In genomic region chr3:36701249-36701572, GRCh38 we compare ENCODE assay signal across 17 cellular contexts.
DNase-seq lines count a peak whose midpoint lies in the region; ATAC-seq and TF ChIP-seq lines count a peak whose summit lies in the region.
"Had no signal": no experiment of that assay in that cellular context is flagged by ENCODE, and none has a peak within 500 bp of the region (broad histone marks: within the 10 kb centered on the region; RNA-seq: fewer than 3 reads in every experiment).

No MANE protein-coding gene starts in this region.

- H3K9ac ChIP-seq in Karpas-422 (ENCODE audit: low read length) = no peak overlapping the region
- H3K9ac ChIP-seq: BLaER1, parathyroid adenoma had no signal

- TF ChIP-seq CTCF in RWPE2 (IDR thresholded peaks at IDR 0.05; ENCODE audit: poor library complexity, severe bottlenecking) = peak; percentile 65
- no peak for TF ChIP-seq CTCF in foreskin keratinocyte (conservative IDR thresholded peaks at IDR 0.05)

- no peaks in the 10 kb centered on the region for H3K27me3 ChIP-seq in ACC112 (ENCODE audit: insufficient read depth, low read length)
- H3K27me3 ChIP-seq in Karpas-422 (ENCODE audit: low read length) = no peaks in the 10 kb centered on the region
- no peaks in the 10 kb centered on the region for H3K27me3 ChIP-seq in RWPE2 (ENCODE audit: insufficient read depth, poor library complexity, severe bottlenecking)
- no peaks in the 10 kb centered on the region for H3K27me3 ChIP-seq in foreskin keratinocyte
- H3K27me3 ChIP-seq: BLaER1, right atrium auricular region, transverse colon had no signal

- H3K9me3 ChIP-seq in Karpas-422 (ENCODE audit: low read length) (no peaks in the 10 kb centered on the region), RWPE2 (ENCODE audit: severe bottlenecking) (no peaks in the 10 kb centered on the region)
- H3K9me3 ChIP-seq: BLaER1, right atrium auricular region, transverse colon had no signal

- H3K27ac ChIP-seq in ACC112 (ENCODE audit: low read depth, low read length) (peak overlapping the region; percentile 18; the same call in 1 of the 2 replicates), Karpas-422 (ENCODE audit: low read length) (no peak overlapping the region), RWPE2 (ENCODE audit: poor library complexity, severe bottlenecking) (no peak overlapping the region), foreskin keratinocyte (peak overlapping the region; percentile 17)
- H3K27ac ChIP-seq: BLaER1, dorsolateral prefrontal cortex, parathyroid adenoma, right atrium auricular region, transverse colon had no signal

- H3K36me3 ChIP-seq in ACC112 (ENCODE audit: insufficient read depth, low read length) (no peaks in the 10 kb centered on the region), Karpas-422 (ENCODE audit: insufficient read depth, low read length) (no peaks in the 10 kb centered on the region), RWPE2 (ENCODE audit: low read depth) (no peaks in the 10 kb centered on the region)
- H3K36me3 ChIP-seq: BLaER1, right atrium auricular region, transverse colon had no signal

- H3K9me2 ChIP-seq in Karpas-422 (replicated peaks; ENCODE audit: insufficient read depth, low read length) = no peaks in the 10 kb centered on the region

- no peak overlapping the region for H2AFZ ChIP-seq in ACC112 (ENCODE audit: low read length, unreplicated experiment)
- no peak overlapping the region for H2AFZ ChIP-seq in Karpas-422 (ENCODE audit: low read length)
- H2AFZ ChIP-seq: parathyroid adenoma had no signal

- ATAC-seq in RWPE2 (ENCODE audit: low read depth) = no peak
- ATAC-seq in foreskin keratinocyte = no peak
- no peak for ATAC-seq in HG03457 (IDR thresholded peaks at IDR 0.05; ENCODE audit: unreplicated experiment)
- ATAC-seq in HG02763 (IDR thresholded peaks at IDR 0.05; ENCODE audit: unreplicated experiment) = no peak

- H4K20me1 ChIP-seq in Karpas-422 (ENCODE audit: insufficient read depth, low read depth, low read length) = no peaks in the 10 kb centered on the region
- H4K20me1 ChIP-seq: BLaER1 had no signal

- H3K4me2 ChIP-seq in Karpas-422 (ENCODE audit: low read depth, low read length, poor library complexity, severe bottlenecking) = peak overlapping the region; percentile 32
- H3K4me2 ChIP-seq: BLaER1 had no signal

- H3K4me1 ChIP-seq in ACC112 (ENCODE audit: control insufficient read depth, insufficient read depth, low read length, unreplicated experiment) (peaks cover 16% of the 10 kb centered on the region), Karpas-422 (ENCODE audit: low read length) (peaks cover 10% of the 10 kb centered on the region), RWPE2 (ENCODE audit: insufficient read depth, poor library complexity, severe bottlenecking) (peaks cover 7% of the 10 kb centered on the region), foreskin keratinocyte (peaks cover 5% of the 10 kb centered on the region)
- H3K4me1 ChIP-seq: BLaER1, right atrium auricular region, transverse colon had no signal

- H3K79me2 ChIP-seq in ACC112 (ENCODE audit: control insufficient read depth, insufficient read depth, low read length, unreplicated experiment) (no peaks in the 10 kb centered on the region), Karpas-422 (ENCODE audit: low read length) (no peaks in the 10 kb centered on the region)
- H3K79me2 ChIP-seq: parathyroid adenoma had no signal

- no peak for DNase-seq in Karpas-422
- DNase-seq in RWPE2 (ENCODE audit: low spot score) = no peak
- no peak for DNase-seq in foreskin keratinocyte
- DNase-seq in activated naive CD4-positive, alpha-beta T cell treated with Interleukin-2 at 50 U/mL for 16 hours = no peak
- DNase-seq in COLO829 (ENCODE audit: low spot score) = no peak
- DNase-seq: activated CD4-positive, CD25-positive, alpha-beta regulatory T cell treated with anti-CD3 and anti-CD28 coated beads, Interleukin-2, amount 50 U/mL, for 72 hours; activated CD8-positive, alpha-beta memory T cell treated with anti-CD3 and anti-CD28 coated beads for 24 hours; kidney; T-helper 17 cell; transverse colon had no signal

- no peak overlapping the region for H3K4me3 ChIP-seq in ACC112 (ENCODE audit: low read depth, low read length)
- H3K4me3 ChIP-seq in Karpas-422 (ENCODE audit: low read length) = no peak overlapping the region
- no peak overlapping the region for H3K4me3 ChIP-seq in RWPE2 (ENCODE audit: severe bottlenecking)
- H3K4me3 ChIP-seq: BLaER1, dorsolateral prefrontal cortex, right atrium auricular region, transverse colon had no signal

Comparison
In these comparisons a context has a peak if more than half of its experiments do, and no peak if none do; other contexts are left out.
1. H3K27ac ChIP-seq: peak in ACC112 (single experiment) and foreskin keratinocyte (single experiment); none in Karpas-422 (single experiment) and RWPE2 (single experiment).